15 cellular contexts compared by ENCODE assay signal in the genomic region with DNA sequence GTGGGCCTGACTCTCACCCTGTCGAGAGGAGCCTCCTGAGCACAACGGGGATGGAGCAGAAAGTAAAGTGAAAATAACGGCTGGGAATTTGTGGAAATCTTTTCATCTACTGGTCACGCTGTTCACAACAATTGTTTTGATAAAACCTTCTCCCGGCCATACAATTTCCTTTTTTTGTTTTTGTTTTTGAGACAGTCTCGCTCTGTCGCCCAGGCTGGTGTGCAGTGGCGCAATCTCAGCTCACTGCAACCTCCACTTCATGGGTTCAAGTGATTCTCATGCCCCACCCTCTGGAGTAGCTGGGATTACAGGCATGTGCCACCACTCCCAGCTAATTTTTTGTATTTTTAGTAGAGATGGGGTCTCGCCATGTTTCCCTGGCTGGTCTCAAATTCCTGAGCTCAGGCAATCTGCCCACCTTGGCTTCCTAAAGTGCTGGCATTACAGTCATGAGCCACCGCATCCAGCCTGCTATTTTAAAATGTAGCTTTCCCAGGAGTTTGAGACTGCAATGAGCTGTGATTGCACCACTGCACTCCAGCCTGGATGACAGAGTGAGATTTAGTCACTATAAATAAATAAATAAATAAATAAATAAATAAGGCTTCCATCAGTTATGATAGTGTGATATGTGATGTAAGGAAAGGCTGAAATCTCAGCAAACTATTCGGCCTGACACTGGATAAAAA.
DNase-seq lines count a peak whose midpoint lies in the region; ATAC-seq and TF ChIP-seq lines count a peak whose summit lies in the region.
"Had no signal": no experiment of that assay in that cellular context is flagged by ENCODE, and none has a peak within 500 bp of the region (broad histone marks: within the 10 kb centered on the region; RNA-seq: fewer than 3 reads in every experiment).

No MANE protein-coding gene starts in this region.

- H3K4ac ChIP-seq in IMR-90 (ENCODE audit: low read depth, low read length): peak overlapping the region; percentile 75; the same call in 1 of the 2 replicates

- in situ Hi-C loops in IMR-90 (cut with MboI; ENCODE audit: low sequenced_read_pairs): no loop called here

- no peaks in the 10 kb centered on the region for H3K79me1 ChIP-seq in IMR-90 (ENCODE audit: low read depth in 1 of 2, low read length in 2 of 2)

- no peak overlapping the region for H3K4me3 Mint-ChIP-seq in activated CD4-positive, alpha-beta T cell treated with anti-CD3 and anti-CD28 coated beads, Interleukin-2, amount 10 ng/mL, durations not matched to agents 7 days and 5 days
- no peak overlapping the region for H3K4me3 Mint-ChIP-seq in activated CD8-positive, alpha-beta T cell treated with anti-CD3 and anti-CD28 coated beads, Interleukin-2, amount 10 ng/mL, durations not matched to agents 7 days and 5 days
- H3K4me3 Mint-ChIP-seq: type B pancreatic cell had no signal

- no TSS peak for BruUV-seq in IMR-90 (replicated peaks; lab: Mats Ljungman, UMichigan)

- DNase-seq in activated CD4-positive, alpha-beta T cell treated with anti-CD3 and anti-CD28 coated beads, Interleukin-2, amount 10 ng/mL, durations not matched to agents 7 days and 5 days: no peak
- DNase-seq in activated CD4-positive, alpha-beta T cell treated with anti-CD3 and anti-CD28 coated beads for 48 hours: no peak
- no peak for DNase-seq in IMR-90
- no peak for DNase-seq in activated CD8-positive, alpha-beta T cell treated with anti-CD3 and anti-CD28 coated beads, Interleukin-2, amount 10 ng/mL, durations not matched to agents 7 days and 5 days
- DNase-seq in GM19240 (ENCODE audit: insufficient read length, low spot score): no peak
- no peak for DNase-seq in NCI-H510A (lab: John Stamatoyannopoulos, UW)
- DNase-seq in inferior parietal cortex (ENCODE audit: extremely low spot score): no peak
- DNase-seq: aorta; dorsolateral prefrontal cortex; NCI-H1436; NCI-H524 treated with DMSO at 0.1 percent for 48 hours; SHP77; stimulated activated CD4-positive, alpha-beta T cell treated with anti-CD3 and anti-CD28 coated beads, Interleukin-15, amount 100 ng/mL, for 24 hours had no signal

- no peak overlapping the region for H2BK15ac ChIP-seq in IMR-90 (ENCODE audit: low read depth, low read length)

- peaks cover 6% of the 10 kb centered on the region; the same call in 1 of the 2 replicates for H3K4me1 ChIP-seq in IMR-90 (ENCODE audit: control insufficient read depth, insufficient read depth, low read length)
- peaks cover 0 to 24% of the 10 kb centered on the region in 2 experiments for H3K4me1 ChIP-seq in neutrophil (ENCODE audit: control insufficient read depth in 1 of 2, insufficient read depth in 1 of 2, low read depth in 1 of 2, low read length in 1 of 2)

- H3K27ac Mint-ChIP-seq in activated CD4-positive, alpha-beta T cell treated with anti-CD3 and anti-CD28 coated beads, Interleukin-2, amount 10 ng/mL, durations not matched to agents 7 days and 5 days: peak overlapping the region; percentile 90
- peak overlapping the region; percentile 86 for H3K27ac Mint-ChIP-seq in activated CD8-positive, alpha-beta T cell treated with anti-CD3 and anti-CD28 coated beads, Interleukin-2, amount 10 ng/mL, durations not matched to agents 7 days and 5 days
- H3K27ac Mint-ChIP-seq: type B pancreatic cell had no signal

- peak overlapping the region; percentile 95 for H3K14ac ChIP-seq in IMR-90 (replicated peaks; ENCODE audit: low read depth, low read length)

- peak overlapping the region; percentile 82 for H2AFZ ChIP-seq in IMR-90 (replicated peaks; ENCODE audit: low read length, poor library complexity)

- H4K20me1 ChIP-seq in IMR-90 (ENCODE audit: insufficient read depth, low read length): no peaks in the 10 kb centered on the region

- 0 out of 2 replicates have a peak overlapping the region, but pooled peaks have one; percentile 45 for H4K91ac ChIP-seq in IMR-90 (ENCODE audit: insufficient read depth, low read depth, low read length)

- no CpG with 5 or more reads among the region's 11 CpGs for WGBS in IMR-90 (ENCODE audit: extremely low coverage in 2 of 2, insufficient read length in 1 of 2), 2 experiments

- no peak overlapping the region for H3K9ac ChIP-seq in IMR-90 (ENCODE audit: low read depth, low read length)

- H3K4me1 Mint-ChIP-seq in activated CD4-positive, alpha-beta T cell treated with anti-CD3 and anti-CD28 coated beads, Interleukin-2, amount 10 ng/mL, durations not matched to agents 7 days and 5 days: peaks cover 25% of the 10 kb centered on the region
- H3K4me1 Mint-ChIP-seq in activated CD8-positive, alpha-beta T cell treated with anti-CD3 and anti-CD28 coated beads, Interleukin-2, amount 10 ng/mL, durations not matched to agents 7 days and 5 days (ENCODE audit: low read depth): peaks cover 25% of the 10 kb centered on the region

- H3K27ac ChIP-seq in IMR-90 (ENCODE audit: insufficient read depth, low read length) (no peak overlapping the region), neutrophil (peak overlapping the region; percentile 68)
- H3K27ac ChIP-seq: dorsolateral prefrontal cortex had no signal

- H3K36me3 ChIP-seq in IMR-90 (ENCODE audit: control insufficient read depth, insufficient read depth, low read length): no peaks in the 10 kb centered on the region
- no peaks in the 10 kb centered on the region for H3K36me3 ChIP-seq in neutrophil

- peaks cover 2% of the 10 kb centered on the region for H3K9me3 Mint-ChIP-seq in activated CD4-positive, alpha-beta T cell treated with anti-CD3 and anti-CD28 coated beads, Interleukin-2, amount 10 ng/mL, durations not matched to agents 7 days and 5 days
- H3K9me3 Mint-ChIP-seq in activated CD8-positive, alpha-beta T cell treated with anti-CD3 and anti-CD28 coated beads, Interleukin-2, amount 10 ng/mL, durations not matched to agents 7 days and 5 days (ENCODE audit: insufficient read depth): no peaks in the 10 kb centered on the region
- H3K9me3 Mint-ChIP-seq: type B pancreatic cell had no signal

- intact Hi-C loops in IMR-90 (cut with micrococcal nuclease): no loop called here

- H3K36me3 Mint-ChIP-seq in activated CD4-positive, alpha-beta T cell treated with anti-CD3 and anti-CD28 coated beads, Interleukin-2, amount 10 ng/mL, durations not matched to agents 7 days and 5 days (ENCODE audit: low read depth): peaks cover 6% of the 10 kb centered on the region
- peaks cover 2% of the 10 kb centered on the region for H3K36me3 Mint-ChIP-seq in activated CD8-positive, alpha-beta T cell treated with anti-CD3 and anti-CD28 coated beads, Interleukin-2, amount 10 ng/mL, durations not matched to agents 7 days and 5 days (ENCODE audit: low read depth)
- H3K36me3 Mint-ChIP-seq: type B pancreatic cell had no signal

- peak overlapping the region; percentile 82 for H2BK120ac ChIP-seq in IMR-90 (ENCODE audit: low read depth, low read length)

- H3K18ac ChIP-seq in IMR-90 (ENCODE audit: low read depth, low read length): peak overlapping the region; percentile 65

- no peak overlapping the region for H3K4me3 ChIP-seq in IMR-90 (ENCODE audit: insufficient read depth, low read depth, low read length)
- H3K4me3 ChIP-seq in neutrophil (ENCODE audit: low read depth in 1 of 2, low read length in 1 of 2): no peak overlapping the region
- H3K4me3 ChIP-seq: dorsolateral prefrontal cortex had no signal

- H3K27me3 ChIP-seq in IMR-90 (ENCODE audit: control insufficient read depth, insufficient read depth, low read length): no peaks in the 10 kb centered on the region
- H3K27me3 ChIP-seq in neutrophil: no peaks in the 10 kb centered on the region

- CTCF ChIA-PET in activated CD4-positive, alpha-beta T cell treated with anti-CD3 and anti-CD28 coated beads, Interleukin-2, amount 10 ng/mL, durations not matched to agents 7 days and 5 days (lab: Charles Lee): no interaction called here
- CTCF ChIA-PET in IMR-90 (lab: Yijun Ruan, JAX): no interaction called here
- CTCF ChIA-PET in activated CD8-positive, alpha-beta T cell treated with anti-CD3 and anti-CD28 coated beads, Interleukin-2, amount 10 ng/mL, durations not matched to agents 7 days and 5 days (lab: Charles Lee): interaction anchor here (1.3 kb wide), 1 partner anchor 9 kb away, joined by 4 read pairs; no protein-coding TSS in a partner anchor

- no peak overlapping the region for H3K4me2 ChIP-seq in IMR-90 (ENCODE audit: low read depth, low read length)

- POLR2A ChIA-PET in activated CD4-positive, alpha-beta T cell treated with anti-CD3 and anti-CD28 coated beads, Interleukin-2, amount 10 ng/mL, durations not matched to agents 7 days and 5 days (lab: Charles Lee): no interaction called here
- POLR2A ChIA-PET in IMR-90 (lab: Charles Lee; ENCODE audit: unreplicated experiment): no interaction called here
- POLR2A ChIA-PET in activated CD8-positive, alpha-beta T cell treated with anti-CD3 and anti-CD28 coated beads, Interleukin-2, amount 10 ng/mL, durations not matched to agents 7 days and 5 days (lab: Charles Lee): interaction anchor here (2.0 kb wide), 1 partner anchor 46 kb away, joined by 7 read pairs; no protein-coding TSS in a partner anchor

- H3K56ac ChIP-seq in IMR-90 (ENCODE audit: extremely low read depth, insufficient read depth, low read length): no peak overlapping the region

- no peak overlapping the region for H2BK5ac ChIP-seq in IMR-90 (ENCODE audit: low read depth, low read length, poor library complexity, severe bottlenecking)

- dilution Hi-C loops in IMR-90 (cut with HindIII; ENCODE audit: low sequenced_read_pairs, unreplicated experiment): no loop called here

- no peak for TF ChIP-seq RAD21 in IMR-90 (IDR thresholded peaks at IDR 0.05; ENCODE audit: low read length)

- no peak overlapping the region; the same call in 1 of the 2 replicates for H2BK20ac ChIP-seq in IMR-90 (ENCODE audit: low read depth, low read length)

- H3K23ac ChIP-seq in IMR-90 (ENCODE audit: low read depth, low read length): peak overlapping the region; percentile 83; the same call in 1 of the 2 replicates

- H3K9me1 ChIP-seq in IMR-90 (ENCODE audit: insufficient read depth, low read length): peaks cover 4% of the 10 kb centered on the region

- no peak overlapping the region for H2AK9ac ChIP-seq in IMR-90 (replicated peaks; ENCODE audit: low read depth, low read length, poor library complexity)

- no peak for ATAC-seq in IMR-90 (ENCODE audit: low read depth)
- ATAC-seq in activated CD8-positive, alpha-beta T cell treated with anti-CD3 and anti-CD28 coated beads, Interleukin-2, amount 10 ng/mL, durations not matched to agents 7 days and 5 days: no peak

- TF ChIP-seq CTCF in IMR-90 (conservative IDR thresholded peaks at IDR 0.05; ENCODE audit: low read depth, low read length) (no peak), neutrophil (IDR thresholded peaks at IDR 0.05) (no peak)

- peak overlapping the region; percentile 91; the same call in 1 of the 2 replicates for H2AK5ac ChIP-seq in IMR-90 (ENCODE audit: low read depth, low read length)

- peak overlapping the region in 1 of 2 experiments; percentile 57; a peak in 1 of 4 replicates for H4K8ac ChIP-seq in IMR-90 (ENCODE audit: low read depth in 2 of 2, low read length in 2 of 2)

- no peaks in the 10 kb centered on the region for H3K27me3 Mint-ChIP-seq in activated CD4-positive, alpha-beta T cell treated with anti-CD3 and anti-CD28 coated beads, Interleukin-2, amount 10 ng/mL, durations not matched to agents 7 days and 5 days
- no peaks in the 10 kb centered on the region for H3K27me3 Mint-ChIP-seq in activated CD8-positive, alpha-beta T cell treated with anti-CD3 and anti-CD28 coated beads, Interleukin-2, amount 10 ng/mL, durations not matched to agents 7 days and 5 days (ENCODE audit: low read depth)
- H3K27me3 Mint-ChIP-seq: type B pancreatic cell had no signal

- no peak for TF ChIP-seq POLR2A in IMR-90 (IDR thresholded peaks at IDR 0.05; ENCODE audit: low read depth, low read length)

- H3K9me3 ChIP-seq in IMR-90 (ENCODE audit: control insufficient read depth, insufficient read depth, low read length) (no peaks in the 10 kb centered on the region), neutrophil (no peaks in the 10 kb centered on the region)

- peak overlapping the region; percentile 59; the same call in 1 of the 2 replicates for H4K5ac ChIP-seq in IMR-90 (ENCODE audit: low read depth, low read length)
